ENCODE assay signal across 1 cellular context in genomic region chr3:45564172-45564571, GRCh38.
TF ChIP-seq lines count a peak whose summit lies in the region.

No MANE protein-coding gene starts in this region.

TF ChIP-seq in GM23338, 12 proteins besides CTCF, POLR2A, EP300 and RAD21 (continued from another document):
- TF ChIP-seq ZNF462 (CRISPR knock-in tag; IDR thresholded peaks at IDR 0.05) (no peak), POLR2AphosphoS5 (IDR thresholded peaks at IDR 0.05; ENCODE audit: low read depth) (no peak), STAT1 (IDR thresholded peaks at IDR 0.05; ENCODE audit: unreplicated experiment) (no peak), EZH2phosphoT487 (IDR thresholded peaks at IDR 0.05; ENCODE audit: unreplicated experiment) (no peak)
